ENCODE assay signal across 25 cellular contexts in genomic region chr6:64010010-64010409, GRCh38.
DNase-seq lines count a peak whose midpoint lies in the region; ATAC-seq and TF ChIP-seq lines count a peak whose summit lies in the region.
"Had no signal": no experiment of that assay in that cellular context is flagged by ENCODE, and none has a peak within 500 bp of the region (broad histone marks: within the 10 kb centered on the region; RNA-seq: fewer than 3 reads in every experiment).

No MANE protein-coding gene starts in this region.

- H3K14ac ChIP-seq in mesenchymal stem cell (ENCODE audit: low read length in 2 of 2) = peak overlapping the region in 1 of 2 experiments; percentile 37

- H3K9me3 ChIP-seq in heart left ventricle (peaks cover 0 to 29% (median 0%) of the 10 kb centered on the region in 12 donors), mesenchymal stem cell (ENCODE audit: control insufficient read depth, low read length) (no peaks in the 10 kb centered on the region)
- H3K9me3 ChIP-seq: SJCRH30 had no signal

- TF ChIP-seq CTCF in heart left ventricle (IDR thresholded peaks at IDR 0.05) (no peak), chondrocyte (IDR thresholded peaks at IDR 0.05) (no peak)

- peak overlapping the region; percentile 14 to 85 for H2BK12ac ChIP-seq in mesenchymal stem cell (ENCODE audit: low read length in 2 of 2)

- DNase-seq in left ventricle myocardium superior (peak; percentile 37), heart left ventricle (no peak), chondrocyte (ENCODE audit: low spot score) (peak; percentile 83), mesenchymal stem cell (no peak), NCI-H187 treated with DMSO at 0.1 percent for 48 hours (lab: John Stamatoyannopoulos, UW) (no peak), NCI-H1694 treated with DMSO at 0.1 percent for 48 hours (lab: John Stamatoyannopoulos, UW) (no peak)
- DNase-seq: CD4-positive, CD25-positive, alpha-beta regulatory T cell; DMS153; GDM1; GOT3; KBM-7; MM.1S; NCI-H1048; NCI-H1436; NCI-H2029 treated with DMSO at 0.1 percent for 48 hours; NCI-H226; NCI-H510A treated with DMSO at 0.1 percent for 48 hours; NCI-H748 treated with DMSO at 0.1 percent for 48 hours; NK-92 treated with Interleukin-12 subunit alpha and Interleukin-12 subunit beta, amount 100 ng/mL, for 24 hours; SJCRH30 had no signal

- H3K27me3 ChIP-seq in heart left ventricle (no peaks in the 10 kb centered on the region), mesenchymal stem cell (ENCODE audit: control insufficient read depth in 1 of 2, insufficient read depth in 1 of 2, low read length in 2 of 2) (no peaks in the 10 kb centered on the region)
- H3K27me3 ChIP-seq: SJCRH30 had no signal

- no peaks in the 10 kb centered on the region for H3K4me1 Mint-ChIP-seq in chondrocyte (ENCODE audit: low read depth)
- H3K4me1 Mint-ChIP-seq: CD4-positive, CD25-positive, alpha-beta regulatory T cell had no signal

- H3K27me3 Mint-ChIP-seq in chondrocyte (ENCODE audit: low read depth) = peaks cover 9% of the 10 kb centered on the region
- H3K27me3 Mint-ChIP-seq: CD4-positive, CD25-positive, alpha-beta regulatory T cell had no signal

- TF ChIP-seq POLR2A in heart left ventricle (IDR thresholded peaks at IDR 0.05) = no peak

- 69 to 73% (median 71%) methylated on average over 8 of the region's 8 CpGs for WGBS in heart left ventricle, 4 donors
- 93% methylated on average over 8 of the region's 8 CpGs for WGBS in mesenchymal stem cell

- peak; percentile 84 for ATAC-seq in left ventricle myocardium superior
- no peak for ATAC-seq in heart left ventricle
- ATAC-seq in HG02798 (IDR thresholded peaks at IDR 0.05; ENCODE audit: poor library complexity, unreplicated experiment) = no peak
- no peak for ATAC-seq in HG03469 (IDR thresholded peaks at IDR 0.05; ENCODE audit: unreplicated experiment)
- ATAC-seq: HepG2, Panc1 had no signal

- H3K4me3 ChIP-seq in heart left ventricle = no peak overlapping the region
- H3K4me3 ChIP-seq in mesenchymal stem cell (ENCODE audit: insufficient read depth in 1 of 2, low read depth in 1 of 2, low read length in 2 of 2) = no peak overlapping the region
- H3K4me3 ChIP-seq: SJCRH30 had no signal

- no peak overlapping the region for H3K27ac Mint-ChIP-seq in chondrocyte (ENCODE audit: unreplicated experiment)
- H3K27ac Mint-ChIP-seq: CD4-positive, CD25-positive, alpha-beta regulatory T cell had no signal

- H2BK15ac ChIP-seq in mesenchymal stem cell (ENCODE audit: low read depth, poor library complexity, severe bottlenecking) = no peak overlapping the region

- H3K79me1 ChIP-seq in mesenchymal stem cell (replicated peaks; ENCODE audit: low read length, poor library complexity, severe bottlenecking) = no peaks in the 10 kb centered on the region

- intact Hi-C loops in left ventricle myocardium superior (cut with micrococcal nuclease) = no loop called here
- intact Hi-C loops in heart left ventricle (cut with DNase I) = loop anchor here in 5 of 10 donors (5.0 to 10.0 kb wide), 3 partner anchors 315 to 325 kb away; no protein-coding TSS in a partner anchor

- H3K36me3 Mint-ChIP-seq in chondrocyte (ENCODE audit: low read depth) = no peaks in the 10 kb centered on the region
- H3K36me3 Mint-ChIP-seq: CD4-positive, CD25-positive, alpha-beta regulatory T cell had no signal

- H4K91ac ChIP-seq in mesenchymal stem cell (ENCODE audit: low read length) = peak overlapping the region; percentile 60

- no peak overlapping the region for H2AK5ac ChIP-seq in mesenchymal stem cell (ENCODE audit: low read length, severe bottlenecking)

- H3K4ac ChIP-seq in mesenchymal stem cell (ENCODE audit: low read depth in 1 of 2, low read length in 2 of 2) = peak overlapping the region in 1 of 2 experiments; percentile 47

- no peak overlapping the region for H2AFZ ChIP-seq in mesenchymal stem cell (ENCODE audit: low read depth, low read length)

- H3K4me3 Mint-ChIP-seq in chondrocyte (ENCODE audit: unreplicated experiment) = no peak overlapping the region
- H3K4me3 Mint-ChIP-seq: CD4-positive, CD25-positive, alpha-beta regulatory T cell had no signal

- H3K36me3 ChIP-seq in heart left ventricle (no peaks in the 10 kb centered on the region), mesenchymal stem cell (ENCODE audit: control insufficient read depth in 1 of 2, insufficient read depth in 2 of 2, low read depth in 1 of 2, low read length in 2 of 2) (no peaks in the 10 kb centered on the region)
- H3K36me3 ChIP-seq: SJCRH30 had no signal

- no peak overlapping the region for H2BK5ac ChIP-seq in mesenchymal stem cell (ENCODE audit: low read depth, low read length, poor library complexity, severe bottlenecking)

- peak overlapping the region; percentile 16 to 71 for H3K18ac ChIP-seq in mesenchymal stem cell (ENCODE audit: low read depth in 1 of 2, low read length in 2 of 2)

- no peak overlapping the region for H3K27ac ChIP-seq in heart left ventricle
- no peak overlapping the region for H3K27ac ChIP-seq in mesenchymal stem cell (ENCODE audit: low read length, poor library complexity, severe bottlenecking)
- H3K27ac ChIP-seq: HL-60, SJCRH30 had no signal

- H2BK120ac ChIP-seq in mesenchymal stem cell (ENCODE audit: low read depth, low read length) = no peak overlapping the region

- H4K8ac ChIP-seq in mesenchymal stem cell (ENCODE audit: low read length) = peak overlapping the region; percentile 8

- peaks cover 0 to 8% (median 0%) of the 10 kb centered on the region in 12 donors for H3K4me1 ChIP-seq in heart left ventricle
- peaks cover 2% of the 10 kb centered on the region for H3K4me1 ChIP-seq in mesenchymal stem cell (ENCODE audit: control insufficient read depth, insufficient read depth, low read depth, low read length)
- H3K4me1 ChIP-seq: SJCRH30 had no signal

- H3K9me3 Mint-ChIP-seq in chondrocyte (ENCODE audit: low read depth) = peaks cover 12% of the 10 kb centered on the region

- H3K23ac ChIP-seq in mesenchymal stem cell (ENCODE audit: low read length in 2 of 2) = no peak overlapping the region

- no peak overlapping the region for H3K9ac ChIP-seq in mesenchymal stem cell (ENCODE audit: low read length)

- H3K4me2 ChIP-seq in mesenchymal stem cell (ENCODE audit: low read length, poor library complexity, severe bottlenecking) = no peak overlapping the region

Comparison
In these comparisons a context has a peak if more than half of its experiments do, and no peak if none do; other contexts are left out.
1. DNase-seq: peak in left ventricle myocardium superior (single experiment) and chondrocyte (single experiment); none in heart left ventricle (0 of 5), mesenchymal stem cell (single experiment), NCI-H187 treated with DMSO at 0.1 percent for 48 hours (single experiment) and NCI-H1694 treated with DMSO at 0.1 percent for 48 hours (single experiment).